ENCODE assay signal across 18 cellular contexts in genomic region chr7:135884495-135885237, GRCh38.
"Had no signal": no experiment of that assay in that cellular context is flagged by ENCODE, and none has a peak within 500 bp of the region (broad histone marks: within the 10 kb centered on the region; RNA-seq: fewer than 3 reads in every experiment).

No MANE protein-coding gene starts in this region.

- H3K4me1 ChIP-seq: left lung, spleen, tibial nerve, upper lobe of right lung, vagina had no signal

- H3K36me3 Mint-ChIP-seq: naive thymus-derived CD4-positive, alpha-beta T cell; stimulated activated memory B cell treated with anti-CD40 and anti-IgM and Interleukin-4, amounts not matched to agents 10 μg/mL and 1 μg/mL and 100 μg/mL, for 72 hours had no signal

- DNase-seq: effector memory CD4-positive, alpha-beta T cell; islet precursor cell; left lung; mesendoderm; naive thymus-derived CD4-positive, alpha-beta T cell; nephron progenitor cell; posterior cingulate gyrus; spleen; stimulated activated CD4-positive, alpha-beta T cell treated with anti-CD3 and anti-CD28 coated beads, Interleukin-15, amount 100 ng/mL, for 24 hours; stimulated activated CD4-positive, alpha-beta T cell treated with anti-CD3 and anti-CD28 coated beads, Interleukin-1b, Interleukin-23, amount 100 ng/mL, for 48 hours; stimulated activated CD4-positive, alpha-beta T cell treated with anti-CD3 and anti-CD28 coated beads, Interleukin-4, amount 100 ng/mL, for 24 hours; upper lobe of right lung had no signal

- ATAC-seq: esophagus mucosa; left lung; naive thymus-derived CD4-positive, alpha-beta T cell; sciatic nerve; stimulated activated memory B cell treated with anti-CD40 and anti-IgM and Interleukin-4, amounts not matched to agents 10 μg/mL and 1 μg/mL and 100 μg/mL, for 72 hours; upper lobe of right lung had no signal

- H3K4me3 Mint-ChIP-seq: naive thymus-derived CD4-positive, alpha-beta T cell; nephron progenitor cell; stimulated activated memory B cell treated with anti-CD40 and anti-IgM and Interleukin-4, amounts not matched to agents 10 μg/mL and 1 μg/mL and 100 μg/mL, for 72 hours; stimulated activated naive CD8-positive, alpha-beta T cell treated with anti-CD3 and anti-CD28 coated beads, Interleukin-15, Interleukin-2, amounts not matched to agents 100 ng/mL and 50 ng/mL, for 24 hours had no signal

- H3K9me3 Mint-ChIP-seq: stimulated activated naive CD8-positive, alpha-beta T cell treated with anti-CD3 and anti-CD28 coated beads, Interleukin-15, Interleukin-2, amounts not matched to agents 100 ng/mL and 50 ng/mL, for 24 hours had no signal

- H3K27ac ChIP-seq: left lung, spleen, tibial nerve, upper lobe of right lung, vagina had no signal

- H3K4me1 Mint-ChIP-seq: naive thymus-derived CD4-positive, alpha-beta T cell; stimulated activated memory B cell treated with anti-CD40 and anti-IgM and Interleukin-4, amounts not matched to agents 10 μg/mL and 1 μg/mL and 100 μg/mL, for 72 hours had no signal

- H3K9me3 ChIP-seq: left lung, spleen, tibial nerve, upper lobe of right lung, vagina had no signal

- H3K36me3 ChIP-seq: left lung, spleen, tibial nerve, upper lobe of right lung, vagina had no signal

- H3K27me3 ChIP-seq: left lung, spleen, tibial nerve, upper lobe of right lung, vagina had no signal

- H3K27me3 Mint-ChIP-seq: stimulated activated naive CD8-positive, alpha-beta T cell treated with anti-CD3 and anti-CD28 coated beads, Interleukin-15, Interleukin-2, amounts not matched to agents 100 ng/mL and 50 ng/mL, for 24 hours had no signal

- H3K27ac Mint-ChIP-seq: naive thymus-derived CD4-positive, alpha-beta T cell; nephron progenitor cell; stimulated activated memory B cell treated with anti-CD40 and anti-IgM and Interleukin-4, amounts not matched to agents 10 μg/mL and 1 μg/mL and 100 μg/mL, for 72 hours; stimulated activated naive CD8-positive, alpha-beta T cell treated with anti-CD3 and anti-CD28 coated beads, Interleukin-15, Interleukin-2, amounts not matched to agents 100 ng/mL and 50 ng/mL, for 24 hours had no signal

- H3K4me3 ChIP-seq: left lung, spleen, tibial nerve, upper lobe of right lung, vagina had no signal
